Comparison of ENCODE assay signal across 1 cellular context in genomic region chr6:31723980-31724691, GRCh38.
TF ChIP-seq lines count a peak whose summit lies in the region.

No MANE protein-coding gene starts in this region.

TF ChIP-seq in HepG2, 621 proteins besides CTCF, POLR2A, EP300 and RAD21:
- TF ChIP-seq, protein P1, sequence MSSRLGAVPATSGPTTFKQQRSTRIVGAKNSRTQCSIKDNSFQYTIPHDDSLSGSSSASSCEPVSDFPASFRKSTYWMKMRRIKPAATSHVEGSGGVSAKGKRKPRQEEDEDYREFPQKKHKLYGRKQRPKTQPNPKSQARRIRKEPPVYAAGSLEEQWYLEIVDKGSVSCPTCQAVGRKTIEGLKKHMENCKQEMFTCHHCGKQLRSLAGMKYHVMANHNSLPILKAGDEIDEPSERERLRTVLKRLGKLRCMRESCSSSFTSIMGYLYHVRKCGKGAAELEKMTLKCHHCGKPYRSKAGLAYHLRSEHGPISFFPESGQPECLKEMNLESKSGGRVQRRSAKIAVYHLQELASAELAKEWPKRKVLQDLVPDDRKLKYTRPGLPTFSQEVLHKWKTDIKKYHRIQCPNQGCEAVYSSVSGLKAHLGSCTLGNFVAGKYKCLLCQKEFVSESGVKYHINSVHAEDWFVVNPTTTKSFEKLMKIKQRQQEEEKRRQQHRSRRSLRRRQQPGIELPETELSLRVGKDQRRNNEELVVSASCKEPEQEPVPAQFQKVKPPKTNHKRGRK (CRISPR knock-in tag; IDR thresholded peaks at IDR 0.05): no peak
- TF ChIP-seq ZNF577 (CRISPR knock-in tag; IDR thresholded peaks at IDR 0.05; ENCODE audit: borderline replicate concordance, low read depth) (no peak), ZNF713 (CRISPR knock-in tag; IDR thresholded peaks at IDR 0.05) (no peak), AGO2 (optimal IDR thresholded peaks at IDR 0.05; ENCODE audit: low read depth, low read length) (peak; percentile 43), RBFOX2 (IDR thresholded peaks at IDR 0.05; ENCODE audit: low read depth, low read length) (0 out of 2 replicates have a peak, but pooled peaks have one; percentile 23), LBX2 (CRISPR knock-in tag; IDR thresholded peaks at IDR 0.05; ENCODE audit: borderline replicate concordance) (no peak), GLMP (CRISPR knock-in tag; IDR thresholded peaks at IDR 0.05; ENCODE audit: borderline replicate concordance) (no peak), AGO1 (IDR thresholded peaks at IDR 0.05; ENCODE audit: low read depth, low read length, poor library complexity, severe bottlenecking) (peak; percentile 48), ZSCAN25 (CRISPR knock-in tag; IDR thresholded peaks at IDR 0.05) (no peak), SYNCRIP (IDR thresholded peaks at IDR 0.05; ENCODE audit: insufficient read depth, low read depth, low read length) (no peak), BRF2 (CRISPR knock-in tag; IDR thresholded peaks at IDR 0.05) (no peak), ZSCAN30 (CRISPR knock-in tag; IDR thresholded peaks at IDR 0.05) (no peak), ZBTB26 (CRISPR knock-in tag; IDR thresholded peaks at IDR 0.05; ENCODE audit: borderline replicate concordance) (no peak), ZNF615 (CRISPR knock-in tag; IDR thresholded peaks at IDR 0.05; ENCODE audit: borderline replicate concordance) (no peak), ONECUT2 (CRISPR knock-in tag; IDR thresholded peaks at IDR 0.05) (no peak), ZNF879 (CRISPR knock-in tag; IDR thresholded peaks at IDR 0.05) (no peak)
- TF ChIP-seq, protein P2, sequence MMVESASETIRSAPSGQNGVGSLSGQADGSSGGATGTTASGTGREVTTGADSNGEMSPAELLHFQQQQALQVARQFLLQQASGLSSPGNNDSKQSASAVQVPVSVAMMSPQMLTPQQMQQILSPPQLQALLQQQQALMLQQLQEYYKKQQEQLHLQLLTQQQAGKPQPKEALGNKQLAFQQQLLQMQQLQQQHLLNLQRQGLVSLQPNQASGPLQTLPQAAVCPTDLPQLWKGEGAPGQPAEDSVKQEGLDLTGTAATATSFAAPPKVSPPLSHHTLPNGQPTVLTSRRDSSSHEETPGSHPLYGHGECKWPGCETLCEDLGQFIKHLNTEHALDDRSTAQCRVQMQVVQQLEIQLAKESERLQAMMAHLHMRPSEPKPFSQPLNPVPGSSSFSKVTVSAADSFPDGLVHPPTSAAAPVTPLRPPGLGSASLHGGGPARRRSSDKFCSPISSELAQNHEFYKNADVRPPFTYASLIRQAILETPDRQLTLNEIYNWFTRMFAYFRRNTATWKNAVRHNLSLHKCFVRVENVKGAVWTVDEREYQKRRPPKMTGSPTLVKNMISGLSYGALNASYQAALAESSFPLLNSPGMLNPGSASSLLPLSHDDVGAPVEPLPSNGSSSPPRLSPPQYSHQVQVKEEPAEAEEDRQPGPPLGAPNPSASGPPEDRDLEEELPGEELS (CRISPR knock-in tag; IDR thresholded peaks at IDR 0.05): no peak
- TF ChIP-seq, protein P3, sequence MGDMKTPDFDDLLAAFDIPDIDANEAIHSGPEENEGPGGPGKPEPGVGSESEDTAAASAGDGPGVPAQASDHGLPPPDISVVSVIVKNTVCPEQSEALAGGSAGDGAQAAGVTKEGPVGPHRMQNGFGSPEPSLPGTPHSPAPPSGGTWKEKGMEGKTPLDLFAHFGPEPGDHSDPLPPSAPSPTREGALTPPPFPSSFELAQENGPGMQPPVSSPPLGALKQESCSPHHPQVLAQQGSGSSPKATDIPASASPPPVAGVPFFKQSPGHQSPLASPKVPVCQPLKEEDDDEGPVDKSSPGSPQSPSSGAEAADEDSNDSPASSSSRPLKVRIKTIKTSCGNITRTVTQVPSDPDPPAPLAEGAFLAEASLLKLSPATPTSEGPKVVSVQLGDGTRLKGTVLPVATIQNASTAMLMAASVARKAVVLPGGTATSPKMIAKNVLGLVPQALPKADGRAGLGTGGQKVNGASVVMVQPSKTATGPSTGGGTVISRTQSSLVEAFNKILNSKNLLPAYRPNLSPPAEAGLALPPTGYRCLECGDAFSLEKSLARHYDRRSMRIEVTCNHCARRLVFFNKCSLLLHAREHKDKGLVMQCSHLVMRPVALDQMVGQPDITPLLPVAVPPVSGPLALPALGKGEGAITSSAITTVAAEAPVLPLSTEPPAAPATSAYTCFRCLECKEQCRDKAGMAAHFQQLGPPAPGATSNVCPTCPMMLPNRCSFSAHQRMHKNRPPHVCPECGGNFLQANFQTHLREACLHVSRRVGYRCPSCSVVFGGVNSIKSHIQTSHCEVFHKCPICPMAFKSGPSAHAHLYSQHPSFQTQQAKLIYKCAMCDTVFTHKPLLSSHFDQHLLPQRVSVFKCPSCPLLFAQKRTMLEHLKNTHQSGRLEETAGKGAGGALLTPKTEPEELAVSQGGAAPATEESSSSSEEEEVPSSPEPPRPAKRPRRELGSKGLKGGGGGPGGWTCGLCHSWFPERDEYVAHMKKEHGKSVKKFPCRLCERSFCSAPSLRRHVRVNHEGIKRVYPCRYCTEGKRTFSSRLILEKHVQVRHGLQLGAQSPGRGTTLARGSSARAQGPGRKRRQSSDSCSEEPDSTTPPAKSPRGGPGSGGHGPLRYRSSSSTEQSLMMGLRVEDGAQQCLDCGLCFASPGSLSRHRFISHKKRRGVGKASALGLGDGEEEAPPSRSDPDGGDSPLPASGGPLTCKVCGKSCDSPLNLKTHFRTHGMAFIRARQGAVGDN (CRISPR knock-in tag; IDR thresholded peaks at IDR 0.05): no peak
